Comparison of ENCODE assay signal across 2 cellular contexts in genomic region chr20:1829531-1829930, GRCh38.
TF ChIP-seq lines count a peak whose summit lies in the region.

No MANE protein-coding gene starts in this region.

TF ChIP-seq in A549, 52 proteins besides CTCF, POLR2A, EP300 and RAD21 (continued from another document):
- TF ChIP-seq RCOR1 (IDR thresholded peaks at IDR 0.05; ENCODE audit: low read depth, low read length), result no peak
- TF ChIP-seq ZNF302 (CRISPR knock-in tag; IDR thresholded peaks at IDR 0.05), result no peak
- no peak for TF ChIP-seq HES2 (IDR thresholded peaks at IDR 0.05)

TF ChIP-seq in GM23338, 12 proteins besides CTCF, POLR2A, EP300 and RAD21 (continued from another document):
- TF ChIP-seq, protein P1, sequence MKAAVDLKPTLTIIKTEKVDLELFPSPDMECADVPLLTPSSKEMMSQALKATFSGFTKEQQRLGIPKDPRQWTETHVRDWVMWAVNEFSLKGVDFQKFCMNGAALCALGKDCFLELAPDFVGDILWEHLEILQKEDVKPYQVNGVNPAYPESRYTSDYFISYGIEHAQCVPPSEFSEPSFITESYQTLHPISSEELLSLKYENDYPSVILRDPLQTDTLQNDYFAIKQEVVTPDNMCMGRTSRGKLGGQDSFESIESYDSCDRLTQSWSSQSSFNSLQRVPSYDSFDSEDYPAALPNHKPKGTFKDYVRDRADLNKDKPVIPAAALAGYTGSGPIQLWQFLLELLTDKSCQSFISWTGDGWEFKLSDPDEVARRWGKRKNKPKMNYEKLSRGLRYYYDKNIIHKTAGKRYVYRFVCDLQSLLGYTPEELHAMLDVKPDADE (IDR thresholded peaks at IDR 0.05), result no peak
- TF ChIP-seq EZH2phosphoT487 (IDR thresholded peaks at IDR 0.05; ENCODE audit: unreplicated experiment) (no peak), NANOG (IDR thresholded peaks at IDR 0.05; ENCODE audit: borderline replicate concordance) (no peak), POLR2AphosphoS5 (IDR thresholded peaks at IDR 0.05; ENCODE audit: low read depth) (no peak), ZNF331 (CRISPR knock-in tag; IDR thresholded peaks at IDR 0.05; ENCODE audit: low read depth) (no peak), ZNF462 (CRISPR knock-in tag; IDR thresholded peaks at IDR 0.05) (no peak), ZNF114 (CRISPR knock-in tag; IDR thresholded peaks at IDR 0.05) (no peak), CREB1 (CRISPR knock-in tag; IDR thresholded peaks at IDR 0.05; ENCODE audit: low read depth) (no peak)
